In the genomic region with DNA sequence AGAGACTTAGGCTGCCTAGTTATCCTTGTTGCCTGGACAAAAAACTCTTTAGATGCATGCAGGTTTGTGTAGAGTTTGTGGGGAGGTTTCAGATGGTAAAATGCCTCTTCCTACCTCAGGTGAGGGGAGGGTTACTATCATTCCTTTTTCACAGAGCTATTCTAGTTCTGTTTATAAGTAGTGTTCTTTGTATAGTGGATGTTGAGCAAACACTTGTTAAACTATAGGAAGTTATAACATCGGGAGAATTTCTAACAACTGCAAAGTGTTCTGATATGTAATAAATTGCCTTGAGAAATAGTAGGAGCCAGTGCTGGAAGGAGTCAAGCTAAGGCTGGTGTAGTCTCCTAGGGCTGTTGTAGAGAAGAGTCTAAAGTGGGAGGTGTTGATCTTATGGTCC, we compare ENCODE assay signal across 23 cellular contexts. TPM values are rescaled to one million over a fixed set of nuclear protein-coding genes. Genes with fewer than 3 reads are reported as not detected.
DNase-seq lines count a peak whose midpoint lies in the region; ATAC-seq and TF ChIP-seq lines count a peak whose summit lies in the region.
"Had no signal": no experiment of that assay in that cellular context is flagged by ENCODE, and none has a peak within 500 bp of the region (broad histone marks: within the 10 kb centered on the region; RNA-seq: fewer than 3 reads in every experiment).

No MANE protein-coding gene starts in this region.

- peaks cover 21% of the 10 kb centered on the region in 2 donors for H3K4me1 Mint-ChIP-seq in effector memory CD8-positive, alpha-beta T cell (ENCODE audit: low read depth in 2 of 2)

- TF ChIP-seq CTCF in left ventricle myocardium inferior (IDR thresholded peaks at IDR 0.05; ENCODE audit: borderline replicate concordance) (no peak), right atrium auricular region (IDR thresholded peaks at IDR 0.05) (no peak)

- peaks cover 6% of the 10 kb centered on the region for H3K36me3 Mint-ChIP-seq in effector memory CD8-positive, alpha-beta T cell (ENCODE audit: insufficient read depth)
- H3K36me3 Mint-ChIP-seq: brain had no signal

- H3K27me3 ChIP-seq in left ventricle myocardium inferior (ENCODE audit: low read depth) (no peaks in the 10 kb centered on the region), right atrium auricular region (no peaks in the 10 kb centered on the region), muscle layer of colon (ENCODE audit: control insufficient read depth in 1 of 2, insufficient read depth in 2 of 2, low read length in 2 of 2) (no peaks in the 10 kb centered on the region)
- H3K27me3 ChIP-seq: testis had no signal

- H3K27ac Mint-ChIP-seq in effector memory CD8-positive, alpha-beta T cell, result peak overlapping the region; percentile 16 to 52
- H3K27ac Mint-ChIP-seq: activated naive CD8-positive, alpha-beta T cell treated with anti-CD3 and anti-CD28 coated beads, Interleukin-2, amount 50 U/mL, for 24 hours had no signal

- H3K4me3 ChIP-seq in left ventricle myocardium inferior, result no peak overlapping the region
- H3K4me3 ChIP-seq in right atrium auricular region, result no peak overlapping the region
- no peak overlapping the region for H3K4me3 ChIP-seq in muscle layer of colon (ENCODE audit: low read depth in 1 of 2, low read length in 2 of 2)
- H3K4me3 ChIP-seq: prostate gland, skin epidermis, testis had no signal

- peaks cover 3 to 8% of the 10 kb centered on the region in 2 donors for H3K9me3 Mint-ChIP-seq in effector memory CD8-positive, alpha-beta T cell
- H3K9me3 Mint-ChIP-seq: brain had no signal

- intact Hi-C loops in left ventricle myocardium inferior (cut with micrococcal nuclease), result no loop called here

- no peak overlapping the region for H3K4me3 Mint-ChIP-seq in effector memory CD8-positive, alpha-beta T cell
- H3K4me3 Mint-ChIP-seq: activated B cell treated with CpG ODN at 0.5 μM for 24 hours; activated naive CD8-positive, alpha-beta T cell treated with anti-CD3 and anti-CD28 coated beads, Interleukin-2, amount 50 U/mL, for 24 hours; brain had no signal

- H3K4me1 ChIP-seq in left ventricle myocardium inferior, result peaks cover 73% of the 10 kb centered on the region
- H3K4me1 ChIP-seq in right atrium auricular region, result peaks cover 0 to 46% of the 10 kb centered on the region in 2 donors
- H3K4me1 ChIP-seq in muscle layer of colon (ENCODE audit: insufficient read depth, low read length), result peaks cover 67% of the 10 kb centered on the region
- H3K4me1 ChIP-seq: prostate gland had no signal

- no peaks in the 10 kb centered on the region for H3K27me3 Mint-ChIP-seq in effector memory CD8-positive, alpha-beta T cell
- H3K27me3 Mint-ChIP-seq: activated B cell treated with CpG ODN at 0.5 μM for 24 hours; activated naive CD8-positive, alpha-beta T cell treated with anti-CD3 and anti-CD28 coated beads, Interleukin-2, amount 50 U/mL, for 24 hours had no signal

- no peak for DNase-seq in left ventricle myocardium inferior
- no peak for DNase-seq in right atrium auricular region (ENCODE audit: low spot score)
- no peak for DNase-seq in effector memory CD8-positive, alpha-beta T cell
- DNase-seq: activated B cell treated with CpG ODN at 0.5 μM for 24 hours; activated CD4-positive, alpha-beta T cell treated with anti-CD3 and anti-CD28 coated beads, Interleukin-2, amount 50 U/mL, for 4 hours; activated CD8-positive, alpha-beta memory T cell treated with anti-CD3 and anti-CD28 coated beads, Interleukin-2, amount 50 U/mL, for 48 hours; activated effector memory CD4-positive, alpha-beta T cell treated with anti-CD3 and anti-CD28 coated beads, Interleukin-2, amount 50 U/mL, for 16 hours; activated naive CD8-positive, alpha-beta T cell treated with anti-CD3 and anti-CD28 coated beads, Interleukin-2, amount 50 U/mL, for 24 hours; H7; NCI-H1417 treated with DMSO at 0.1 percent for 48 hours; NCI-H524 treated with DMSO at 0.1 percent for 48 hours; stimulated activated CD4-positive, alpha-beta T cell treated with anti-CD3 and anti-CD28 coated beads, Interleukin-1b, Interleukin-23, amount 100 ng/mL, for 48 hours; T1000; testis had no signal

- ATAC-seq in effector memory CD8-positive, alpha-beta T cell (replicated peaks), result no peak
- ATAC-seq in GM19397 (IDR thresholded peaks at IDR 0.05; ENCODE audit: unreplicated experiment) (no peak), GM18511 (IDR thresholded peaks at IDR 0.05; ENCODE audit: unreplicated experiment) (no peak), GM18873 (IDR thresholded peaks at IDR 0.05; ENCODE audit: low FRiP score, unreplicated experiment) (no peak), GM19467 (IDR thresholded peaks at IDR 0.05; ENCODE audit: unreplicated experiment) (no peak)
- ATAC-seq: SK-N-SH treated with all-trans-retinoic acid at 6 μM for 48 hours had no signal

- no peak overlapping the region for H3K9ac ChIP-seq in muscle layer of colon (ENCODE audit: low read length)

- H3K36me3 ChIP-seq in left ventricle myocardium inferior (no peaks in the 10 kb centered on the region), right atrium auricular region (no peaks in the 10 kb centered on the region), muscle layer of colon (ENCODE audit: insufficient read depth, low read length) (no peaks in the 10 kb centered on the region)
- H3K36me3 ChIP-seq: prostate gland had no signal

- H3K27ac ChIP-seq in left ventricle myocardium inferior (replicated peaks), result peak overlapping the region; percentile 77
- no peak overlapping the region for H3K27ac ChIP-seq in right atrium auricular region
- peak overlapping the region; percentile 43 for H3K27ac ChIP-seq in muscle layer of colon (ENCODE audit: low read depth, low read length)

- H3K9me3 ChIP-seq in left ventricle myocardium inferior (replicated peaks) (no peaks in the 10 kb centered on the region), right atrium auricular region (no peaks in the 10 kb centered on the region), muscle layer of colon (ENCODE audit: low read length) (no peaks in the 10 kb centered on the region)
- H3K9me3 ChIP-seq: prostate gland, testis had no signal

RNA-seq across cellular contexts. Expression of a gene that starts 6.7 kb away (rescaled TPM):
- total RNA-seq in left ventricle myocardium inferior (3.7 TPM), right atrium auricular region (10 to 100 TPM in 1 of 2 donors, 1 to 10 TPM in 1; 8.0 to 12.2 TPM)

RNA-seq across cellular contexts. Expression of a gene that starts 31.4 kb away (rescaled TPM):
- total RNA-seq in left ventricle myocardium inferior (89.4 TPM), right atrium auricular region (1,000 to 10,000 TPM in 1 of 2 donors, 100 to 1,000 TPM in 1; 934 to 1,936 TPM)
- total RNA-seq: H7 had no signal

Comparison
In these comparisons a context has a peak if more than half of its experiments do, and no peak if none do; other contexts are left out.
1. H3K27ac ChIP-seq: peak in left ventricle myocardium inferior (single experiment) and muscle layer of colon (single experiment); none in right atrium auricular region (0 of 2).
2. RNA of a gene that starts 31.4 kb away (total RNA-seq): 934 to 1,936 TPM in right atrium auricular region; 89.4 TPM in left ventricle myocardium inferior (single experiment); every median in the first group is over 10 times any median in the second.